ENCODE assay signal across 8 cellular contexts in genomic region chr5:157273131-157273556, GRCh38. TPM values are rescaled to one million over a fixed set of nuclear protein-coding genes. Genes with fewer than 3 reads are reported as not detected.
A peak's percentile ranks its signal among the peaks of the same experiment; 100 is the strongest.
DNase-seq lines count a peak whose midpoint lies in the region; ATAC-seq and TF ChIP-seq lines count a peak whose summit lies in the region.

No MANE protein-coding gene starts in this region.

- peak overlapping the region in 2 of 10 donors; percentile 51 to 90 for H3K27ac ChIP-seq in heart right ventricle
- H3K27ac ChIP-seq in right atrium auricular region = no peak overlapping the region
- peak overlapping the region; percentile 14 to 81 (median 32) for H3K27ac ChIP-seq in stomach

- WGBS in heart right ventricle, 2 donors = 57 to 72% methylated on average over 1 of the region's 1 CpG
- WGBS in stomach, 5 donors = 48 to 82% (median 59%) methylated on average over 1 of the region's 1 CpG

- TF ChIP-seq POLR2A in stomach (IDR thresholded peaks at IDR 0.05) = no peak

- H3K4me1 ChIP-seq in heart right ventricle = peaks cover 0 to 58% (median 19%) of the 10 kb centered on the region in 9 donors
- peaks cover 0 to 12% of the 10 kb centered on the region in 2 donors for H3K4me1 ChIP-seq in right atrium auricular region
- peaks cover 0 to 18% (median 8%) of the 10 kb centered on the region in 4 donors for H3K4me1 ChIP-seq in stomach

- no peak for TF ChIP-seq EP300 in stomach (IDR thresholded peaks at IDR 0.05)

- intact Hi-C loops in heart right ventricle (cut with DNase I) (no loop called here), stomach (cut with DNase I; ENCODE audit: low total_unique reads) (no loop called here)

- peak in 5 of 8 donors; percentile 16 to 53 (median 30) for ATAC-seq in heart right ventricle
- ATAC-seq in HG03025 (IDR thresholded peaks at IDR 0.05; ENCODE audit: low FRiP score, unreplicated experiment) = peak; percentile 54

- no peaks in the 10 kb centered on the region for H3K36me3 ChIP-seq in heart right ventricle
- H3K36me3 ChIP-seq in right atrium auricular region = no peaks in the 10 kb centered on the region
- no peaks in the 10 kb centered on the region for H3K36me3 ChIP-seq in stomach

- DNase-seq in heart right ventricle = no peak
- DNase-seq in right atrium auricular region (ENCODE audit: low spot score) = no peak
- peak; percentile 86 for DNase-seq in SKM-1 (lab: John Stamatoyannopoulos, UW; ENCODE audit: unreplicated experiment)
- DNase-seq in stomach = no peak
- DNase-seq in NCI-H2107 (lab: John Stamatoyannopoulos, UW) = no peak
- no peak for DNase-seq in mesenteric fat pad (ENCODE audit: low spot score)
- DNase-seq in stimulated activated naive CD4-positive, alpha-beta T cell (lab: John Stamatoyannopoulos, UW) = no peak

- H3K4me3 ChIP-seq in heart right ventricle (peak overlapping the region in 1 of 10 donors; percentile 16), right atrium auricular region (no peak overlapping the region), stomach (no peak overlapping the region)

- H3K9me3 ChIP-seq in heart right ventricle = no peaks in the 10 kb centered on the region
- no peaks in the 10 kb centered on the region for H3K9me3 ChIP-seq in right atrium auricular region
- no peaks in the 10 kb centered on the region for H3K9me3 ChIP-seq in stomach

- H3K27me3 ChIP-seq in heart right ventricle = no peaks in the 10 kb centered on the region
- no peaks in the 10 kb centered on the region for H3K27me3 ChIP-seq in right atrium auricular region
- no peaks in the 10 kb centered on the region for H3K27me3 ChIP-seq in stomach

- no peak for TF ChIP-seq CTCF in heart right ventricle (IDR thresholded peaks at IDR 0.05)
- TF ChIP-seq CTCF in right atrium auricular region (IDR thresholded peaks at IDR 0.05) = no peak
- no peak for TF ChIP-seq CTCF in stomach (IDR thresholded peaks at IDR 0.05)

RNA-seq across cellular contexts. Expression of gene CYFIP2, which starts 7.2 kb away (rescaled TPM):
- total RNA-seq in heart right ventricle (10 to 100 TPM; 20.3 to 50.8 (median 34.4) TPM), right atrium auricular region (10 to 100 TPM; 51.5 to 55.4 TPM), stomach (100 to 1,000 TPM in 2 of 5 donors, 10 to 100 TPM in 3; 19.0 to 162 (median 32.2) TPM), mesenteric fat pad (7.3 TPM)
- polyA plus RNA-seq in heart right ventricle (10 to 100 TPM; 23.5 to 28.5 TPM), stomach (10 to 100 TPM; 14.8 to 27.9 (median 19.1) TPM)

Comparison
In these comparisons a context has a peak if more than half of its experiments do, and no peak if none do; other contexts are left out.
1. H3K27ac ChIP-seq: peak in stomach (5 of 5); none in right atrium auricular region (0 of 2).